Comparison of ENCODE assay signal across 1 cellular context in the genomic region with DNA sequence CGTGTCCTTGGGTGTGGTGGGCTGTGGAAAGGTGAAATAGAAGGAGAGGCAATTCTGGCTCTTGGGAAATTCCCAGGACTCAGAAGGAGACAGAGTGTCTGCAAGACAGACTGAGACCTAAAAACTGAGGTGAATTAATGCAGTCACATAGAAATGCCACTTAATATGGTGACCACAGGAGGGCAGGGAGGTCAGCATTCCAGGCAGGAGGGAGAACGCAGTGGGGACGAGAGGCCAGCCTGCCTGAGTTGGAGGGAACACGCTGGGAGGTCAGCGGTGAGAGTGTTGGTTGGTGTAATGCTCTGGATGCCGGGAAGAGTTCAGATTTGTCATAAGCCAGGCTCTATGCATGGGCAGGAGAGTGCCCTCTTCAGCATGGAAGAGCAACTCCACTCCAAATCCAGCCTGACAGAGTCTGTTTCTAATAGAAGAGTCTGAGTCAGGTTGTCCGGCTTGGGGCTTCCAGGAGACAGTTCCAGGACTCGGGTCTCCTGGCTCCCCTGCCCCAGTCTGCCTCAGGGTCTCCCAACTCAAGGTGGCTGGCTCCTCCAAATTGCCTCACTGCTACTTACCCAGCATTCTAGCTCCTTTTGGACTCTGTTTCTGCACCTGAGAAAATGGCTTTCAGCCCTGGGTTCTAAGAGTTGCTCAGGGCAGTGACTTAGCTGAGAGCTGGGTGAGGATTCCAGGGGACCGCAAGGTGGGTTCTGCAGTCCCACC.
TF ChIP-seq lines count a peak whose summit lies in the region.

No MANE protein-coding gene starts in this region.

TF ChIP-seq in GM23338, 12 proteins besides CTCF, POLR2A, EP300 and RAD21 (continued from another document):
- TF ChIP-seq ZNF462 (CRISPR knock-in tag; IDR thresholded peaks at IDR 0.05), result no peak
- no peak for TF ChIP-seq CREB1 (CRISPR knock-in tag; IDR thresholded peaks at IDR 0.05; ENCODE audit: low read depth)
- TF ChIP-seq EZH2phosphoT487 (IDR thresholded peaks at IDR 0.05; ENCODE audit: unreplicated experiment), result no peak
- no peak for TF ChIP-seq REST (IDR thresholded peaks at IDR 0.05; ENCODE audit: unreplicated experiment)
- TF ChIP-seq JUNB (IDR thresholded peaks at IDR 0.05; ENCODE audit: unreplicated experiment), result no peak
